Comparison of ENCODE assay signal across 21 cellular contexts in the genomic region with DNA sequence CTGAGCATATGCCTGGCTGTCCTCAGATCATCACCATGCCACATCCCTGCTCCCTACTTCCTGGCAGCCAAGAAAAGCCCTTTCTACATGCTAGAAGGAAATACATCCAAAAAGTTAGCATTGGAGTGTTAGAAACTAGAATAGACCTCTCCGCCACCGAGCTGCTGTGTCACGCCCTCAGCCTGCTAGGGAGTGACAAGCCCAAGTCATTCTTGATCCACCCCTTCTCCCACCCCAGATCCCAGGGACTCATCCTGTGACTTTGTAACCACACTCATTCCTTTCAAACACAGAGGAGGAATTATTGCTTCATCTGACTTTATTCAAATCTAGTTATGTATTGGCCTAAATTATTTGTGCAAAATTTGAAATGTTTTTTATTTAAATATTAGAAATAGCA. TPM values are rescaled to one million over a fixed set of nuclear protein-coding genes. Genes with fewer than 3 reads are reported as not detected.
DNase-seq lines count a peak whose midpoint lies in the region; ATAC-seq, FAIRE-seq and TF ChIP-seq lines count a peak whose summit lies in the region.
"Had no signal": no experiment of that assay in that cellular context is flagged by ENCODE, and none has a peak within 500 bp of the region (broad histone marks: within the 10 kb centered on the region; RNA-seq: fewer than 3 reads in every experiment).

No MANE protein-coding gene starts in this region.

- no peaks in the 10 kb centered on the region for H3K79me2 ChIP-seq in K562 (ENCODE audit: control insufficient read depth, insufficient read depth, low read length)

- no peak overlapping the region for H3K4me3 Mint-ChIP-seq in Calu3 (ENCODE audit: low read depth, unreplicated experiment)
- H3K4me3 Mint-ChIP-seq in naive thymus-derived CD8-positive, alpha-beta T cell = no peak overlapping the region
- no peak overlapping the region for H3K4me3 Mint-ChIP-seq in activated CD4-positive, alpha-beta memory T cell treated with anti-CD3 and anti-CD28 coated beads for 36 hours
- H3K4me3 Mint-ChIP-seq: IgD-negative memory B cell had no signal

- H3K4me1 ChIP-seq in A673 (ENCODE audit: insufficient read depth, low read length, poor library complexity, severe bottlenecking) (no peaks in the 10 kb centered on the region), K562 (replicated peaks in 1 of 2; ENCODE audit: control insufficient read depth in 2 of 2, insufficient read depth in 2 of 2, low read length in 2 of 2) (peaks cover 4 to 10% of the 10 kb centered on the region in 2 experiments; a peak in 4 of 5 replicates)
- H3K4me1 ChIP-seq: HAP-1 had no signal

- 0 out of 3 replicates have a peak, but pooled peaks have one; percentile 44 for ATAC-seq in K562
- ATAC-seq in naive thymus-derived CD8-positive, alpha-beta T cell = no peak

- no peak overlapping the region for H3K27ac ChIP-seq in A673 (ENCODE audit: low read depth, low read length, poor library complexity, severe bottlenecking)
- H3K27ac ChIP-seq in K562 (ENCODE audit: extremely low read depth, low read depth, low read length) = no peak overlapping the region
- H3K27ac ChIP-seq: BLaER1 treated with 17β-estradiol and CSF1 and Interleukin-3, amounts not matched to agents 10 nM and 100 nM; SK-N-MC had no signal

- TF ChIP-seq RAD21 in K562 (CRISPR knock-in tag; conservative IDR thresholded peaks at IDR 0.05 in 1 of 2, IDR thresholded peaks at IDR 0.05 in 1 of 2) = no peak

- H2AFZ ChIP-seq in K562 (ENCODE audit: low read depth, low read length) = no peak overlapping the region

- H3K36me3 ChIP-seq in A673 (ENCODE audit: insufficient read depth, low read length, poor library complexity, severe bottlenecking) (peaks cover 3% of the 10 kb centered on the region), K562 (ENCODE audit: control insufficient read depth, insufficient read depth, low read length) (peaks cover 3% of the 10 kb centered on the region; the same call in 1 of the 3 replicates)
- H3K36me3 ChIP-seq: HAP-1 had no signal

- in situ Hi-C loops in K562 (cut with MboI) = no loop called here

- DNase-seq in A673 (ENCODE audit: low spot score) (no peak), Calu3 (no peak), K562 (ENCODE audit: extremely low read depth in 1 of 4, low spot score in 3 of 4) (peak in 2 of 4 experiments; percentile 18 to 34), EL (no peak)
- DNase-seq in naive thymus-derived CD8-positive, alpha-beta T cell = no peak
- no peak for DNase-seq in activated CD4-positive, alpha-beta memory T cell treated with anti-CD3 and anti-CD28 coated beads for 36 hours
- no peak for DNase-seq in activated CD4-positive, CD25-positive, alpha-beta regulatory T cell treated with anti-CD3 and anti-CD28 coated beads, Interleukin-2, amount 50 U/mL, for 72 hours
- DNase-seq in central memory CD4-positive, alpha-beta T cell = no peak
- DNase-seq: DMS79 treated with DMSO at 0.1 percent for 48 hours, Kasumi-1, MM.1S, NCI-H1092, NCI-H1436 treated with DMSO at 0.1 percent for 48 hours, NCI-H2029 treated with DMSO at 0.1 percent for 48 hours, NCI-H2171 treated with DMSO at 0.1 percent for 48 hours, SHP77 had no signal

- no peak for FAIRE-seq in K562 (lab: Jason Lieb, UNC)
- FAIRE-seq: HTR-8/SVneo had no signal

- H3K27me3 Mint-ChIP-seq in Calu3 (ENCODE audit: unreplicated experiment) = no peaks in the 10 kb centered on the region
- no peaks in the 10 kb centered on the region for H3K27me3 Mint-ChIP-seq in naive thymus-derived CD8-positive, alpha-beta T cell
- no peaks in the 10 kb centered on the region for H3K27me3 Mint-ChIP-seq in activated CD4-positive, alpha-beta memory T cell treated with anti-CD3 and anti-CD28 coated beads for 36 hours
- H3K27me3 Mint-ChIP-seq: IgD-negative memory B cell had no signal

- H3K4me2 ChIP-seq in K562 (ENCODE audit: insufficient read depth, low read length) = no peak overlapping the region
- H3K4me2 ChIP-seq: BLaER1 treated with 17β-estradiol and CSF1 and Interleukin-3, amounts not matched to agents 10 nM and 100 nM had no signal

- no peak for TF ChIP-seq EP300 in K562 (IDR thresholded peaks at IDR 0.05; ENCODE audit: low read length)

- no peaks in the 10 kb centered on the region for H3K9me3 Mint-ChIP-seq in Calu3 (ENCODE audit: low read depth, unreplicated experiment)
- no peaks in the 10 kb centered on the region for H3K9me3 Mint-ChIP-seq in naive thymus-derived CD8-positive, alpha-beta T cell
- no peaks in the 10 kb centered on the region for H3K9me3 Mint-ChIP-seq in activated CD4-positive, alpha-beta memory T cell treated with anti-CD3 and anti-CD28 coated beads for 36 hours
- H3K9me3 Mint-ChIP-seq: IgD-negative memory B cell had no signal

- POLR2A ChIA-PET in A673 (lab: Charles Lee; ENCODE audit: low non-redundant PET) (no interaction called here), K562 (lab: Yijun Ruan, JAX) (interaction anchor here (1.1 kb wide), 1 partner anchor 37 kb away, joined by 3 read pairs; no protein-coding TSS in a partner anchor)
- POLR2A ChIA-PET in naive thymus-derived CD8-positive, alpha-beta T cell (lab: Charles Lee) = no interaction called here
- POLR2A ChIA-PET in activated CD4-positive, alpha-beta memory T cell treated with anti-CD3 and anti-CD28 coated beads for 36 hours (lab: Charles Lee) = no interaction called here

- H3K27me3 ChIP-seq in A673 (replicated peaks; ENCODE audit: insufficient read depth, low read depth, low read length, poor library complexity) = no peaks in the 10 kb centered on the region
- H3K27me3 ChIP-seq in K562 (ENCODE audit: control insufficient read depth in 2 of 2, insufficient read depth in 2 of 2, low read length in 2 of 2) = no peaks in the 10 kb centered on the region
- H3K27me3 ChIP-seq: BLaER1 treated with 17β-estradiol and CSF1 and Interleukin-3, amounts not matched to agents 10 nM and 100 nM had no signal

- no peak overlapping the region for H3K27ac Mint-ChIP-seq in Calu3 (ENCODE audit: unreplicated experiment)
- peak overlapping the region in 8 of 10 donors; percentile 4 to 64 (median 30) for H3K27ac Mint-ChIP-seq in naive thymus-derived CD8-positive, alpha-beta T cell
- H3K27ac Mint-ChIP-seq in activated CD4-positive, alpha-beta memory T cell treated with anti-CD3 and anti-CD28 coated beads for 36 hours = no peak overlapping the region
- H3K27ac Mint-ChIP-seq: IgD-negative memory B cell had no signal

- H4K20me1 ChIP-seq in K562 (replicated peaks; ENCODE audit: control insufficient read depth, insufficient read depth, low read length) = no peaks in the 10 kb centered on the region; the same call in 1 of the 2 replicates

- no peaks in the 10 kb centered on the region for H3K9me1 ChIP-seq in K562 (ENCODE audit: control insufficient read depth, insufficient read depth, low read length)

- no CpG with 5 or more reads among the region's 3 CpGs for WGBS in K562 (ENCODE audit: insufficient coverage, low coverage, missing lambda C conversion rate)

- no peaks in the 10 kb centered on the region for H3K4me1 Mint-ChIP-seq in Calu3 (ENCODE audit: low read depth, unreplicated experiment)
- peaks cover 0 to 18% (median 4%) of the 10 kb centered on the region in 4 donors for H3K4me1 Mint-ChIP-seq in naive thymus-derived CD8-positive, alpha-beta T cell
- H3K4me1 Mint-ChIP-seq in activated CD4-positive, alpha-beta memory T cell treated with anti-CD3 and anti-CD28 coated beads for 36 hours (ENCODE audit: low read depth) = no peaks in the 10 kb centered on the region
- H3K4me1 Mint-ChIP-seq: IgD-negative memory B cell had no signal

- intact Hi-C loops in A673 (cut with micrococcal nuclease; ENCODE audit: unreplicated experiment) (no loop called here), Calu3 (cut with micrococcal nuclease; ENCODE audit: unreplicated experiment) (no loop called here), K562 (cut with micrococcal nuclease) (loop anchor here (5.0 kb wide), 1 partner anchor 160 kb away; no protein-coding TSS in a partner anchor)
- intact Hi-C loops in activated CD4-positive, alpha-beta memory T cell treated with anti-CD3 and anti-CD28 coated beads for 36 hours (cut with micrococcal nuclease) = no loop called here

- peaks cover 5% of the 10 kb centered on the region for H3K36me3 Mint-ChIP-seq in Calu3 (ENCODE audit: insufficient read depth, unreplicated experiment)
- peaks cover 0 to 17% (median 0%) of the 10 kb centered on the region in 3 donors for H3K36me3 Mint-ChIP-seq in naive thymus-derived CD8-positive, alpha-beta T cell
- H3K36me3 Mint-ChIP-seq in activated CD4-positive, alpha-beta memory T cell treated with anti-CD3 and anti-CD28 coated beads for 36 hours = peaks cover 11% of the 10 kb centered on the region
- H3K36me3 Mint-ChIP-seq: IgD-negative memory B cell had no signal

- BruUV-seq in A673 (replicated peaks; lab: Mats Ljungman, UMichigan) (TSS peak; percentile 65), Calu3 (replicated peaks; lab: Mats Ljungman, UMichigan) (TSS peak; percentile 71), K562 (replicated peaks; lab: Mats Ljungman, UMichigan) (TSS peak; percentile 62)

- H3K9me3 ChIP-seq in A673 (ENCODE audit: low read depth, low read length, poor library complexity, severe bottlenecking) (no peaks in the 10 kb centered on the region), K562 (replicated peaks; ENCODE audit: control insufficient read depth, insufficient read depth, low read depth, low read length) (no peaks in the 10 kb centered on the region)
- H3K9me3 ChIP-seq: HAP-1 had no signal

- H3K4me3 ChIP-seq in A673 (ENCODE audit: low read depth, low read length, poor library complexity, severe bottlenecking) (no peak overlapping the region), K562 (no peak overlapping the region)
- H3K4me3 ChIP-seq: BLaER1 treated with 17β-estradiol and CSF1 and Interleukin-3, amounts not matched to agents 10 nM and 100 nM; HAP-1; SK-N-MC had no signal

- CTCF ChIA-PET in A673 (lab: Charles Lee) = no interaction called here
- CTCF ChIA-PET in Calu3 (lab: Charles Lee) = no interaction called here
- CTCF ChIA-PET in K562 (lab: Yijun Ruan, JAX; ENCODE audit: low intra/inter-chr PET ratio) = no interaction called here
- CTCF ChIA-PET in activated CD4-positive, alpha-beta memory T cell treated with anti-CD3 and anti-CD28 coated beads for 36 hours (lab: Charles Lee) = no interaction called here

- H3K9ac ChIP-seq in K562 (ENCODE audit: insufficient read depth in 1 of 2, low read depth in 2 of 2, low read length in 2 of 2) = no peak overlapping the region
- H3K9ac ChIP-seq: BLaER1 treated with 17β-estradiol and CSF1 and Interleukin-3, amounts not matched to agents 10 nM and 100 nM had no signal

- TF ChIP-seq POLR2A in K562 (conservative IDR thresholded peaks at IDR 0.05) = no peak

- TF ChIP-seq CTCF in A673 (conservative IDR thresholded peaks at IDR 0.05; ENCODE audit: low read depth, low read length) = no peak
- no peak for TF ChIP-seq CTCF in Calu3 (IDR thresholded peaks at IDR 0.05; ENCODE audit: unreplicated experiment)
- TF ChIP-seq CTCF in K562 (IDR thresholded peaks at IDR 0.05 in 2 of 3, conservative IDR thresholded peaks at IDR 0.05 in 1 of 3; ENCODE audit: insufficient read depth in 2 of 3, low read depth in 1 of 3, low read length in 3 of 3) = no peak

RNA-seq across cellular contexts. Expression of gene POLR1D, which starts 45.3 kb away (rescaled TPM):
- total RNA-seq in A673 (2021) (116 and 118 TPM in 2 replicates), Calu3 (2022) (90.3 and 97.7 TPM in 2 replicates), K562 (2014; rRNA removed) (108 and 129 TPM in 2 replicates), K562 (2014; rRNA removed; fragmentation: Illumina TruSeq; extraction: Trizol) (118 and 131 TPM in 2 replicates), K562 (2015; rRNA removed; fragmentation: Illumina TruSeq; extraction: Trizol) (105 and 107 TPM in 2 replicates), K562 (2021) (104 and 111 TPM in 2 replicates)
- 44.8 and 55.5 TPM in 2 replicates for total RNA-seq in K562 (2011; cell fraction: chromatin; rRNA removed; ENCODE audit: low replicate concordance)
- total RNA-seq in K562 (2011; cell fraction: nucleolus; rRNA removed) = 33.3 and 35.7 TPM in 2 replicates
- 48.0 and 61.0 TPM in 2 replicates for total RNA-seq in K562 (2011; cell fraction: nucleoplasm; rRNA removed)
- polyA plus RNA-seq in K562 (2011; rRNA removed) (145 and 172 TPM in 2 replicates), K562 (2014; fragmentation: Illumina TruSeq; extraction: Trizol) (154 and 170 TPM in 2 replicates), K562 (2014; fragmentation: Nextera tagmentation; extraction: Ambion mirVana) (100 to 1,000 TPM; 179 to 188 TPM), K562 (2014; rRNA removed) (119 and 159 TPM in 2 replicates)
- 79.9 and 122 TPM in 2 replicates for polyA plus RNA-seq in K562 (2011; cell fraction: cytosol; rRNA removed)
- 89.2 and 128 TPM in 2 replicates for polyA plus RNA-seq in K562 (2011; cell fraction: nucleus; rRNA removed)
- 143 and 185 TPM in 2 replicates for polyA plus RNA-seq in K562 (2012)
- polyA minus RNA-seq in K562 (2011; rRNA and poly(A)+ RNA removed) = 71.0 and 88.5 TPM in 2 replicates
- polyA minus RNA-seq in K562 (2011; cell fraction: cytosol; rRNA and poly(A)+ RNA removed) = 28.0 and 43.2 TPM in 2 replicates
- 17.1 and 43.1 TPM in 2 replicates for polyA minus RNA-seq in K562 (2011; cell fraction: nucleus; rRNA and poly(A)+ RNA removed)
- total RNA-seq in naive thymus-derived CD8-positive, alpha-beta T cell = 100 to 1,000 TPM; 160 to 165 TPM
- polyA plus RNA-seq in naive thymus-derived CD8-positive, alpha-beta T cell = 100 to 1,000 TPM; 115 to 136 (median 126) TPM
- 100 to 1,000 TPM; 114 to 118 TPM for total RNA-seq in activated CD4-positive, alpha-beta memory T cell treated with anti-CD3 and anti-CD28 coated beads for 36 hours

RNA-seq across cellular contexts. Expression of gene LNX2, which starts 46.6 kb away (rescaled TPM):
- total RNA-seq in A673 (2021) (5.9 and 6.4 TPM in 2 replicates), Calu3 (2022) (11.0 and 13.3 TPM in 2 replicates), K562 (2014; rRNA removed) (2.2 and 3.1 TPM in 2 replicates), K562 (2014; rRNA removed; fragmentation: Illumina TruSeq; extraction: Trizol) (4.8 and 5.2 TPM in 2 replicates), K562 (2015; rRNA removed; fragmentation: Illumina TruSeq; extraction: Trizol) (5.5 TPM in 2 replicates), K562 (2021) (4.2 and 4.4 TPM in 2 replicates)
- total RNA-seq in K562 (2011; cell fraction: chromatin; rRNA removed; ENCODE audit: low replicate concordance) = 2.9 and 5.1 TPM in 2 replicates
- total RNA-seq in K562 (2011; cell fraction: nucleolus; rRNA removed) = 1.8 and 2.1 TPM in 2 replicates
- total RNA-seq in K562 (2011; cell fraction: nucleoplasm; rRNA removed) = 3.2 and 3.8 TPM in 2 replicates
- polyA plus RNA-seq in K562 (2011; rRNA removed) (3.6 and 4.0 TPM in 2 replicates), K562 (2014; fragmentation: Illumina TruSeq; extraction: Trizol) (4.2 and 5.0 TPM in 2 replicates), K562 (2014; fragmentation: Nextera tagmentation; extraction: Ambion mirVana) (1 to 10 TPM; 1.5 to 2.1 TPM), K562 (2014; rRNA removed) (2.6 and 2.7 TPM in 2 replicates)
- 1.8 and 2.7 TPM in 2 replicates for polyA plus RNA-seq in K562 (2011; cell fraction: cytosol; rRNA removed)
- 2.6 TPM in 2 replicates for polyA plus RNA-seq in K562 (2011; cell fraction: nucleus; rRNA removed)
- 3.0 TPM in 2 replicates for polyA plus RNA-seq in K562 (2012)
- 6.4 and 7.1 TPM in 2 replicates for polyA minus RNA-seq in K562 (2011; rRNA and poly(A)+ RNA removed)
- 3.1 and 3.4 TPM in 2 replicates for polyA minus RNA-seq in K562 (2011; cell fraction: cytosol; rRNA and poly(A)+ RNA removed)
- polyA minus RNA-seq in K562 (2011; cell fraction: nucleus; rRNA and poly(A)+ RNA removed) = 2.8 and 3.8 TPM in 2 replicates
- 10 to 100 TPM; 10.0 to 10.8 TPM for total RNA-seq in naive thymus-derived CD8-positive, alpha-beta T cell
- 1 to 10 TPM; 2.5 to 3.1 (median 2.8) TPM for polyA plus RNA-seq in naive thymus-derived CD8-positive, alpha-beta T cell
- 1 to 10 TPM; 5.0 to 5.4 TPM for total RNA-seq in activated CD4-positive, alpha-beta memory T cell treated with anti-CD3 and anti-CD28 coated beads for 36 hours

Comparison
In these comparisons a context has a peak if more than half of its experiments do, and no peak if none do; other contexts are left out.
1. H3K27ac Mint-ChIP-seq: peak in naive thymus-derived CD8-positive, alpha-beta T cell (8 of 10); none in Calu3 (single experiment) and activated CD4-positive, alpha-beta memory T cell treated with anti-CD3 and anti-CD28 coated beads for 36 hours (single experiment).